13 cellular contexts compared by ENCODE assay signal in genomic region chr2:178298785-178299212, GRCh38.
A peak's percentile ranks its signal among the peaks of the same experiment; 100 is the strongest.
DNase-seq lines count a peak whose midpoint lies in the region; ATAC-seq and TF ChIP-seq lines count a peak whose summit lies in the region.
"Had no signal": no experiment of that assay in that cellular context is flagged by ENCODE, and none has a peak within 500 bp of the region (broad histone marks: within the 10 kb centered on the region; RNA-seq: fewer than 3 reads in every experiment).

No MANE protein-coding gene starts in this region.

- no peak for TF ChIP-seq CTCF in IMR-90 (conservative IDR thresholded peaks at IDR 0.05; ENCODE audit: low read depth, low read length)
- TF ChIP-seq CTCF in ascending aorta (IDR thresholded peaks at IDR 0.05) = no peak
- TF ChIP-seq CTCF in suprapubic skin (IDR thresholded peaks at IDR 0.05) = no peak
- TF ChIP-seq CTCF in stomach (IDR thresholded peaks at IDR 0.05) = no peak

- no peak overlapping the region for H2BK20ac ChIP-seq in IMR-90 (ENCODE audit: low read depth, low read length)

- no peak for TF ChIP-seq EP300 in suprapubic skin (IDR thresholded peaks at IDR 0.05)
- TF ChIP-seq EP300 in stomach (IDR thresholded peaks at IDR 0.05) = no peak

- H3K4me3 ChIP-seq in IMR-90 (ENCODE audit: insufficient read depth, low read depth, low read length) (no peak overlapping the region), ascending aorta (no peak overlapping the region), suprapubic skin (no peak overlapping the region), stomach (no peak overlapping the region)
- H3K4me3 ChIP-seq: SJSA1, spleen had no signal

- no peak overlapping the region for H2AK9ac ChIP-seq in IMR-90 (replicated peaks; ENCODE audit: low read depth, low read length, poor library complexity)

- POLR2A ChIA-PET in IMR-90 (lab: Charles Lee; ENCODE audit: unreplicated experiment) = no interaction called here

- ATAC-seq in IMR-90 (ENCODE audit: low read depth) (no peak; the same call in 1 of the 2 replicates), GM21423 (IDR thresholded peaks at IDR 0.05; ENCODE audit: unreplicated experiment) (no peak)

- dilution Hi-C loops in IMR-90 (cut with HindIII; ENCODE audit: low sequenced_read_pairs, unreplicated experiment) = no loop called here

- in situ Hi-C loops in IMR-90 (cut with MboI; ENCODE audit: low sequenced_read_pairs) = no loop called here

- H3K9me3 ChIP-seq in IMR-90 (ENCODE audit: control insufficient read depth, insufficient read depth, low read length) = no peaks in the 10 kb centered on the region
- H3K9me3 ChIP-seq in ascending aorta = no peaks in the 10 kb centered on the region
- no peaks in the 10 kb centered on the region for H3K9me3 ChIP-seq in suprapubic skin
- H3K9me3 ChIP-seq in stomach = no peaks in the 10 kb centered on the region
- H3K9me3 ChIP-seq: SJSA1, spleen had no signal

- H3K27ac ChIP-seq in IMR-90 (ENCODE audit: insufficient read depth, low read length) = no peak overlapping the region
- peak overlapping the region; percentile 20 to 47 for H3K27ac ChIP-seq in ascending aorta
- H3K27ac ChIP-seq in suprapubic skin = peak overlapping the region; percentile 34
- no peak overlapping the region for H3K27ac ChIP-seq in stomach
- H3K27ac ChIP-seq: SJSA1, spleen had no signal

- H3K4me2 ChIP-seq in IMR-90 (ENCODE audit: low read depth, low read length) = no peak overlapping the region

- no peak overlapping the region for H3K18ac ChIP-seq in IMR-90 (ENCODE audit: low read depth, low read length)

- TF ChIP-seq POLR2A in IMR-90 (IDR thresholded peaks at IDR 0.05; ENCODE audit: low read depth, low read length) (no peak), suprapubic skin (IDR thresholded peaks at IDR 0.05) (no peak), stomach (IDR thresholded peaks at IDR 0.05) (no peak)

- H4K20me1 ChIP-seq in IMR-90 (ENCODE audit: insufficient read depth, low read length) = no peaks in the 10 kb centered on the region

- no TSS peak for BruUV-seq in IMR-90 (replicated peaks; lab: Mats Ljungman, UMichigan)

- intact Hi-C loops in IMR-90 (cut with micrococcal nuclease) = no loop called here
- intact Hi-C loops in ascending aorta (cut with DNase I) = loop anchor here (5.0 kb wide), 1 partner anchor 154 kb away; the partner anchor contains the start of genes PJVK and PRKRA
- intact Hi-C loops in stomach (cut with DNase I; ENCODE audit: low total_unique reads) = no loop called here

- H2BK15ac ChIP-seq in IMR-90 (ENCODE audit: low read depth, low read length) = no peak overlapping the region

- H2AK5ac ChIP-seq in IMR-90 (ENCODE audit: low read depth, low read length) = no peak overlapping the region

- no peak overlapping the region for H2BK5ac ChIP-seq in IMR-90 (ENCODE audit: low read depth, low read length, poor library complexity, severe bottlenecking)

- CTCF ChIA-PET in IMR-90 (lab: Yijun Ruan, JAX) = interaction anchor here (0.7 to 1.9 kb wide), 3 partner anchors 94 to 187 kb away, joined by 3 to 6 read pairs (median 3); no protein-coding TSS in a partner anchor

- no peak overlapping the region for H4K5ac ChIP-seq in IMR-90 (ENCODE audit: low read depth, low read length)

- peak; percentile 48 for DNase-seq in IMR-90
- no peak for DNase-seq in ascending aorta (ENCODE audit: low spot score in 2 of 2)
- DNase-seq in glomerular endothelial cell (ENCODE audit: extremely low read depth, low read depth, low spot score) = peak; percentile 56
- DNase-seq in suprapubic skin (ENCODE audit: low spot score in 2 of 2) = no peak
- no peak for DNase-seq in activated CD4-positive, CD25-positive, alpha-beta regulatory T cell (lab: John Stamatoyannopoulos, UW)
- no peak for DNase-seq in stomach
- no peak for DNase-seq in NCI-H345 treated with DMSO at 0.1 percent for 48 hours (lab: John Stamatoyannopoulos, UW; ENCODE audit: unreplicated experiment)
- DNase-seq: activated B cell treated with CpG ODN at 0.5 μM for 24 hours, anterior cingulate cortex, NCI-H748 treated with DMSO at 0.1 percent for 48 hours, spleen had no signal

- no peak overlapping the region for H3K9ac ChIP-seq in IMR-90 (ENCODE audit: low read depth, low read length)

- no peaks in the 10 kb centered on the region for H3K4me1 ChIP-seq in IMR-90 (ENCODE audit: control insufficient read depth, insufficient read depth, low read length)
- H3K4me1 ChIP-seq in ascending aorta = peaks cover 4% of the 10 kb centered on the region in 2 donors
- H3K4me1 ChIP-seq in suprapubic skin = peaks cover 6% of the 10 kb centered on the region
- H3K4me1 ChIP-seq in stomach = no peaks in the 10 kb centered on the region
- H3K4me1 ChIP-seq: SJSA1, spleen had no signal

- no peak overlapping the region for H3K14ac ChIP-seq in IMR-90 (replicated peaks; ENCODE audit: low read depth, low read length)

- 0 out of 2 replicates have a peak, but pooled peaks cover 4% of the 10 kb centered on the region for H3K9me1 ChIP-seq in IMR-90 (ENCODE audit: insufficient read depth, low read length)

- no peak overlapping the region for H4K8ac ChIP-seq in IMR-90 (ENCODE audit: low read depth in 2 of 2, low read length in 2 of 2)

- H2AFZ ChIP-seq in IMR-90 (replicated peaks; ENCODE audit: low read length, poor library complexity) = no peak overlapping the region

- no peak for TF ChIP-seq RAD21 in IMR-90 (IDR thresholded peaks at IDR 0.05; ENCODE audit: low read length)

- H3K23ac ChIP-seq in IMR-90 (ENCODE audit: low read depth, low read length) = no peak overlapping the region

- H2BK120ac ChIP-seq in IMR-90 (ENCODE audit: low read depth, low read length) = no peak overlapping the region

- no peaks in the 10 kb centered on the region for H3K79me1 ChIP-seq in IMR-90 (ENCODE audit: low read depth in 1 of 2, low read length in 2 of 2)

- no peak overlapping the region for H3K56ac ChIP-seq in IMR-90 (ENCODE audit: extremely low read depth, insufficient read depth, low read length)

- H3K36me3 ChIP-seq in IMR-90 (ENCODE audit: control insufficient read depth, insufficient read depth, low read length) (no peaks in the 10 kb centered on the region), ascending aorta (no peaks in the 10 kb centered on the region), suprapubic skin (no peaks in the 10 kb centered on the region), stomach (no peaks in the 10 kb centered on the region)
- H3K36me3 ChIP-seq: SJSA1, spleen had no signal

- H3K4ac ChIP-seq in IMR-90 (ENCODE audit: low read depth, low read length) = no peak overlapping the region

- H3K27me3 ChIP-seq in IMR-90 (ENCODE audit: control insufficient read depth, insufficient read depth, low read length) (no peaks in the 10 kb centered on the region), ascending aorta (no peaks in the 10 kb centered on the region), suprapubic skin (no peaks in the 10 kb centered on the region), stomach (no peaks in the 10 kb centered on the region)
- H3K27me3 ChIP-seq: SJSA1 had no signal

- no peak overlapping the region for H4K91ac ChIP-seq in IMR-90 (ENCODE audit: insufficient read depth, low read depth, low read length)

TF ChIP-seq in IMR-90, 13 proteins besides CTCF, POLR2A, EP300 and RAD21:
- TF ChIP-seq, protein P1, sequence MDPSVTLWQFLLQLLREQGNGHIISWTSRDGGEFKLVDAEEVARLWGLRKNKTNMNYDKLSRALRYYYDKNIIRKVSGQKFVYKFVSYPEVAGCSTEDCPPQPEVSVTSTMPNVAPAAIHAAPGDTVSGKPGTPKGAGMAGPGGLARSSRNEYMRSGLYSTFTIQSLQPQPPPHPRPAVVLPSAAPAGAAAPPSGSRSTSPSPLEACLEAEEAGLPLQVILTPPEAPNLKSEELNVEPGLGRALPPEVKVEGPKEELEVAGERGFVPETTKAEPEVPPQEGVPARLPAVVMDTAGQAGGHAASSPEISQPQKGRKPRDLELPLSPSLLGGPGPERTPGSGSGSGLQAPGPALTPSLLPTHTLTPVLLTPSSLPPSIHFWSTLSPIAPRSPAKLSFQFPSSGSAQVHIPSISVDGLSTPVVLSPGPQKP (IDR thresholded peaks at IDR 0.05; ENCODE audit: borderline replicate concordance, low read depth, low read length) = no peak
- TF ChIP-seq MAFK (IDR thresholded peaks at IDR 0.05; ENCODE audit: low read depth, low read length) (no peak), NFE2L2 (IDR thresholded peaks at IDR 0.05; ENCODE audit: low read depth, low read length) (no peak), RFX5 (IDR thresholded peaks at IDR 0.05; ENCODE audit: low read depth, low read length) (no peak)

Comparison
In these comparisons a context has a peak if more than half of its experiments do, and no peak if none do; other contexts are left out.
1. DNase-seq: peak in IMR-90 (single experiment) and glomerular endothelial cell (single experiment); none in ascending aorta (0 of 2), suprapubic skin (0 of 2), activated CD4-positive, CD25-positive, alpha-beta regulatory T cell (0 of 4), stomach (single experiment) and NCI-H345 treated with DMSO at 0.1 percent for 48 hours (single experiment).
2. H3K27ac ChIP-seq: peak in ascending aorta (2 of 2) and suprapubic skin (single experiment); none in IMR-90 (single experiment) and stomach (0 of 5).